19 cellular contexts compared by ENCODE assay signal in genomic region chr1:32172621-32173245, GRCh38. TPM values are rescaled to one million over a fixed set of nuclear protein-coding genes. Genes with fewer than 3 reads are reported as not detected.
A peak's percentile ranks its signal among the peaks of the same experiment; 100 is the strongest.
DNase-seq lines count a peak whose midpoint lies in the region; ATAC-seq and TF ChIP-seq lines count a peak whose summit lies in the region.
"Had no signal": no experiment of that assay in that cellular context is flagged by ENCODE, and none has a peak within 500 bp of the region (broad histone marks: within the 10 kb centered on the region; RNA-seq: fewer than 3 reads in every experiment).

No MANE protein-coding gene starts in this region.

- no peaks in the 10 kb centered on the region for H3K27me3 ChIP-seq in hepatocyte
- H3K27me3 ChIP-seq: colonic mucosa, neutrophil had no signal

- DNase-seq in Daoy (ENCODE audit: low read depth) (peak; percentile 49), KBM-7 (peak; percentile 54), lung microvascular endothelial cell (ENCODE audit: low read depth in 2 of 2) (peak; percentile 17 to 69), RPMI8226 (no peak), DMS53 treated with DMSO at 0.1 percent for 48 hours (lab: John Stamatoyannopoulos, UW; ENCODE audit: unreplicated experiment) (no peak), hepatocyte (ENCODE audit: low spot score) (no peak)
- DNase-seq: activated naive CD4-positive, alpha-beta T cell treated with anti-CD3 and anti-CD28 coated beads, Interleukin-2, amount 50 U/mL, for 16 hours; Calu3; colonic mucosa; NCI-H1105 treated with DMSO at 0.1 percent for 48 hours; NCI-H345; OCI-M1 had no signal

- ATAC-seq in activated T-helper 17 cell treated with anti-CD3 and anti-CD28 coated beads, Interleukin-2, amount 50 U/mL, for 72 hours (replicated peaks), result no peak
- ATAC-seq in GM19023 (IDR thresholded peaks at IDR 0.05; ENCODE audit: unreplicated experiment), result no peak

- H3K27ac Mint-ChIP-seq in activated T-helper 17 cell treated with anti-CD3 and anti-CD28 coated beads, Interleukin-2, amount 50 U/mL, for 72 hours, result peak overlapping the region; percentile 66
- H3K27ac Mint-ChIP-seq: memory B cell had no signal

- H3K36me3 ChIP-seq in hepatocyte (replicated peaks; ENCODE audit: insufficient read depth, low read depth), result no peaks in the 10 kb centered on the region

- no peak for TF ChIP-seq CTCF in hepatocyte (IDR thresholded peaks at IDR 0.05; ENCODE audit: poor library complexity)

- H3K9me2 ChIP-seq in hepatocyte (replicated peaks; ENCODE audit: insufficient read depth), result no peaks in the 10 kb centered on the region

- no peaks in the 10 kb centered on the region for H4K20me1 ChIP-seq in hepatocyte (ENCODE audit: insufficient read depth, poor library complexity, severe bottlenecking)

- H3K4me3 ChIP-seq in hepatocyte, result no peak overlapping the region
- H3K4me3 ChIP-seq: colonic mucosa, smooth muscle cell had no signal

- no peak overlapping the region for H3K4me2 ChIP-seq in hepatocyte
- H3K4me2 ChIP-seq: smooth muscle cell had no signal

- H3K9me3 ChIP-seq in hepatocyte (ENCODE audit: low read depth), result no peaks in the 10 kb centered on the region
- H3K9me3 ChIP-seq: colonic mucosa, neutrophil had no signal

- no peak overlapping the region for H3K27ac ChIP-seq in hepatocyte
- H3K27ac ChIP-seq: colonic mucosa, neutrophil had no signal

- 100% methylated on average over 1 of the region's 1 CpG for WGBS in hepatocyte (ENCODE audit: low lambda C conversion rate, missing lambda C conversion rate)

- H3K4me1 Mint-ChIP-seq in activated T-helper 17 cell treated with anti-CD3 and anti-CD28 coated beads, Interleukin-2, amount 50 U/mL, for 72 hours, result peaks cover 11% of the 10 kb centered on the region

- no peaks in the 10 kb centered on the region for H3K9me3 Mint-ChIP-seq in activated T-helper 17 cell treated with anti-CD3 and anti-CD28 coated beads, Interleukin-2, amount 50 U/mL, for 72 hours
- H3K9me3 Mint-ChIP-seq: memory B cell had no signal

- no peaks in the 10 kb centered on the region for H3K4me1 ChIP-seq in hepatocyte (ENCODE audit: insufficient read depth)
- H3K4me1 ChIP-seq: colonic mucosa had no signal

- no peak overlapping the region for H2AFZ ChIP-seq in hepatocyte

- H3K4me3 Mint-ChIP-seq in activated T-helper 17 cell treated with anti-CD3 and anti-CD28 coated beads, Interleukin-2, amount 50 U/mL, for 72 hours, result no peak overlapping the region
- H3K4me3 Mint-ChIP-seq: memory B cell had no signal

- in situ Hi-C loops in KBM-7 (cut with MboI; ENCODE audit: low pct_unique_long_range_greater_than_20kb, low sequenced_read_pairs), result no loop called here

- H3K79me2 ChIP-seq in hepatocyte, result no peaks in the 10 kb centered on the region

- H3K36me3 Mint-ChIP-seq in activated T-helper 17 cell treated with anti-CD3 and anti-CD28 coated beads, Interleukin-2, amount 50 U/mL, for 72 hours (ENCODE audit: low read depth), result peaks cover 63% of the 10 kb centered on the region

- H3K27me3 Mint-ChIP-seq in activated T-helper 17 cell treated with anti-CD3 and anti-CD28 coated beads, Interleukin-2, amount 50 U/mL, for 72 hours, result no peaks in the 10 kb centered on the region
- H3K27me3 Mint-ChIP-seq: memory B cell had no signal

RNA-seq across cellular contexts. Expression of gene TXLNA, which starts 6.7 kb away (rescaled TPM):
- total RNA-seq in Daoy (2014; rRNA removed; shearing (Covaris generic)), result 63.1 and 66.6 TPM in 2 replicates
- 100 to 1,000 TPM in 1 of 2 donors, 10 to 100 TPM in 1; 68.4 to 102 TPM for total RNA-seq in activated T-helper 17 cell treated with anti-CD3 and anti-CD28 coated beads, Interleukin-2, amount 50 U/mL, for 72 hours
- total RNA-seq in lung microvascular endothelial cell (46.6 and 64.9 TPM in 2 replicates), hepatocyte (50.5 and 52.7 TPM in 2 replicates)
- polyA plus RNA-seq in hepatocyte, result 37.1 and 41.2 TPM in 2 replicates

RNA-seq across cellular contexts. Expression of gene CCDC28B, which starts 27.7 kb away (rescaled TPM):
- total RNA-seq in Daoy (2014; rRNA removed; shearing (Covaris generic)), result 11.2 and 15.7 TPM in 2 replicates
- 10 to 100 TPM in 1 of 2 donors, 1 to 10 TPM in 1; 7.0 to 14.3 TPM for total RNA-seq in activated T-helper 17 cell treated with anti-CD3 and anti-CD28 coated beads, Interleukin-2, amount 50 U/mL, for 72 hours
- total RNA-seq in lung microvascular endothelial cell, result 12.3 and 15.5 TPM in 2 replicates
- total RNA-seq in hepatocyte, result 12.9 and 15.8 TPM in 2 replicates
- polyA plus RNA-seq in hepatocyte, result 28.5 and 29.5 TPM in 2 replicates

RNA-seq across cellular contexts. Expression of gene IQCC, which starts 32.7 kb away (rescaled TPM):
- 3.0 and 3.8 TPM in 2 replicates for total RNA-seq in Daoy (2014; rRNA removed; shearing (Covaris generic))
- 1 to 10 TPM; 3.4 to 5.5 TPM for total RNA-seq in activated T-helper 17 cell treated with anti-CD3 and anti-CD28 coated beads, Interleukin-2, amount 50 U/mL, for 72 hours
- total RNA-seq in lung microvascular endothelial cell, result 0.65 and 0.79 TPM in 2 replicates
- 1.5 and 1.9 TPM in 2 replicates for total RNA-seq in hepatocyte
- 1.5 and 3.4 TPM in 2 replicates for polyA plus RNA-seq in hepatocyte

RNA-seq across cellular contexts. Expression of gene DCDC2B, which starts 36.2 kb away (rescaled TPM):
- total RNA-seq in Daoy (2014; rRNA removed; shearing (Covaris generic)), result not detected in 2 replicates
- total RNA-seq in activated T-helper 17 cell treated with anti-CD3 and anti-CD28 coated beads, Interleukin-2, amount 50 U/mL, for 72 hours, result under 1 TPM; 0.28 to 0.37 TPM
- total RNA-seq in lung microvascular endothelial cell, result not detected in 2 replicates
- not detected in 2 replicates for total RNA-seq in hepatocyte
- 0.17 and 0.96 TPM in 2 replicates for polyA plus RNA-seq in hepatocyte
- total RNA-seq: Calu3; colonic mucosa; fibroblast of lung; smooth muscle cell; T-helper 2 cell treated with Interferon-gamma antibody and Interleukin-4, amounts not matched to agents 100 ng/mL and 5 ng/mL, for 36 hours had no signal
- polyA plus RNA-seq: fibroblast of lung, smooth muscle cell had no signal

RNA-seq across cellular contexts. Expression of gene TMEM234, which starts 49.4 kb away (rescaled TPM):
- total RNA-seq in Daoy (2014; rRNA removed; shearing (Covaris generic)), result 6.4 and 8.7 TPM in 2 replicates
- 10 to 100 TPM; 11.4 to 12.9 TPM for total RNA-seq in activated T-helper 17 cell treated with anti-CD3 and anti-CD28 coated beads, Interleukin-2, amount 50 U/mL, for 72 hours
- total RNA-seq in lung microvascular endothelial cell (8.7 and 11.1 TPM in 2 replicates), hepatocyte (11.9 and 14.8 TPM in 2 replicates)
- 27.4 and 38.6 TPM in 2 replicates for polyA plus RNA-seq in hepatocyte

Comparison
In these comparisons a context has a peak if more than half of its experiments do, and no peak if none do; other contexts are left out.
1. DNase-seq: peak in Daoy (single experiment), KBM-7 (single experiment) and lung microvascular endothelial cell (2 of 2); none in RPMI8226 (single experiment), DMS53 treated with DMSO at 0.1 percent for 48 hours (single experiment) and hepatocyte (single experiment).